Comparison of ENCODE assay signal across 7 cellular contexts in the genomic region with DNA sequence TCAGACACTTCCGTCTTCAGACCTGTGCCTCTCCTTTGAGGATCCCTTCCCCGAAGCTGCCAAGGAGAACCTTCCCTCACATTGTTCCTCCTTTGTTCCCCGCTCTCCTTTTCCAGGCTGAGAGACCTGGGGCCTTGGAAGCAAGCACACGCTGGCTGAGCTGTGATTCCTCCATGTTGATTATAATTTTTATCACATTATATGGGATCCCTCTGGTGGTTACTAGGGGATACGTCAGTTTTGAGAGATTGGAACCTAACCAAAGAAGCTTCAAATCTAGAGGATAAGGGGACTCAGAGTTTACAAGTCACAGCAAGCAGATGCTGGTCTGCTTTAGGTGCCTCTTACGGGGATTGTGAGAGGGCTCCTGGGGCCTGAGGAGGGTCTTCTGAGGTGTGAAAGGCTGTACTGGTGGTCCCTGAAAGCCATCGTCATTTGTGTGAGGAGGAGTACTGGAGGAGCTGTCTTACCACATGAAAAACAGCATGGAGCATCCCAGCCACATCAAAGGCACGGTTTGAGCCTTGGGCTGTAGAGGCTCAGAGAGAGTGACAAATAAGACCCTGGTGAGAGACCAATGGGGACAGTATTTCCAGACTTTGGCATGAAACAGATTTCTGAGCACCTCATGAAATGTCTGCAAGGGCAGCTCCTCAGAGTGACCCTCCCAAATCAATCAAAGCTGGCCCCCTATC.
DNase-seq lines count a peak whose midpoint lies in the region; ATAC-seq and TF ChIP-seq lines count a peak whose summit lies in the region.

No MANE protein-coding gene starts in this region.

- intact Hi-C loops in CD4-positive, alpha-beta T cell (cut with DNase I, micrococcal nuclease), result loop anchor here (1.0 to 5.0 kb wide), 2 partner anchors 238 to 598 kb away; no protein-coding TSS in a partner anchor

- H3K27me3 ChIP-seq in CD4-positive, alpha-beta T cell (ENCODE audit: control insufficient read depth, insufficient read depth, low read length), result no peaks in the 10 kb centered on the region

- H3K27ac ChIP-seq in CD4-positive, alpha-beta T cell (ENCODE audit: low read depth, low read length), result no peak overlapping the region

- peaks cover 0 to 16% of the 10 kb centered on the region in 2 donors for H3K27me3 Mint-ChIP-seq in effector memory CD8-positive, alpha-beta T cell
- no peaks in the 10 kb centered on the region for H3K27me3 Mint-ChIP-seq in osteocyte (ENCODE audit: unreplicated experiment)
- no peaks in the 10 kb centered on the region for H3K27me3 Mint-ChIP-seq in CD4-positive, alpha-beta T cell

- peak; percentile 39 for ATAC-seq in effector memory CD8-positive, alpha-beta T cell (replicated peaks)
- ATAC-seq in CD4-positive, alpha-beta T cell (ENCODE audit: poor library complexity), result no peak
- no peak for ATAC-seq in GM21367 (IDR thresholded peaks at IDR 0.05; ENCODE audit: unreplicated experiment)
- ATAC-seq in HG03135 (IDR thresholded peaks at IDR 0.05; ENCODE audit: unreplicated experiment), result no peak

- H3K36me3 Mint-ChIP-seq in effector memory CD8-positive, alpha-beta T cell (ENCODE audit: insufficient read depth), result no peaks in the 10 kb centered on the region
- no peaks in the 10 kb centered on the region for H3K36me3 Mint-ChIP-seq in osteocyte (ENCODE audit: unreplicated experiment)
- peaks cover 13% of the 10 kb centered on the region for H3K36me3 Mint-ChIP-seq in CD4-positive, alpha-beta T cell (ENCODE audit: low read depth)

- H3K4me1 Mint-ChIP-seq in effector memory CD8-positive, alpha-beta T cell (ENCODE audit: low read depth in 2 of 2), result peaks cover 5% of the 10 kb centered on the region in 2 donors
- peaks cover 41% of the 10 kb centered on the region for H3K4me1 Mint-ChIP-seq in osteocyte (ENCODE audit: unreplicated experiment)
- H3K4me1 Mint-ChIP-seq in CD4-positive, alpha-beta T cell (ENCODE audit: low read depth), result peaks cover 34% of the 10 kb centered on the region

- peak; percentile 2 for TF ChIP-seq CTCF in GM10248 (IDR thresholded peaks at IDR 0.05; ENCODE audit: control extremely low read depth, extremely low read depth, low read depth, missing control alignments)
- peak; percentile 49 for TF ChIP-seq CTCF in osteocyte (IDR thresholded peaks at IDR 0.05)
- TF ChIP-seq CTCF in CD4-positive, alpha-beta T cell (IDR thresholded peaks at IDR 0.05), result no peak

- POLR2A ChIA-PET in GM10248 (lab: Yijun Ruan, JAX), result no interaction called here
- POLR2A ChIA-PET in CD4-positive, alpha-beta T cell (lab: Charles Lee), result interaction anchor here (0.5 kb wide), 1 partner anchor 294 kb away, joined by 3 read pairs; no protein-coding TSS in a partner anchor

- peak; percentile 10 for DNase-seq in GM10248 (ENCODE audit: extremely low spot score)
- DNase-seq in NCI-H1092 (lab: John Stamatoyannopoulos, UW), result peak; percentile 45
- peak in 1 of 3 experiments; percentile 1 for DNase-seq in effector memory CD8-positive, alpha-beta T cell
- no peak for DNase-seq in osteocyte (ENCODE audit: extremely low spot score, unreplicated experiment)
- DNase-seq in CD4-positive, alpha-beta T cell, result no peak

- no peaks in the 10 kb centered on the region for H3K9me3 Mint-ChIP-seq in effector memory CD8-positive, alpha-beta T cell
- no peaks in the 10 kb centered on the region for H3K9me3 Mint-ChIP-seq in osteocyte (ENCODE audit: unreplicated experiment)
- no peaks in the 10 kb centered on the region for H3K9me3 Mint-ChIP-seq in CD4-positive, alpha-beta T cell

- no peak overlapping the region for H3K27ac Mint-ChIP-seq in effector memory CD8-positive, alpha-beta T cell
- no peak overlapping the region for H3K27ac Mint-ChIP-seq in osteocyte (ENCODE audit: unreplicated experiment)
- H3K27ac Mint-ChIP-seq in CD4-positive, alpha-beta T cell, result no peak overlapping the region

- CTCF ChIA-PET in GM10248 (lab: Yijun Ruan, JAX), result interaction anchor here (0.9 to 2.2 kb wide), 3 partner anchors 28 to 542 kb away, joined by 3 to 6 read pairs (median 3); no protein-coding TSS in a partner anchor
- CTCF ChIA-PET in CD4-positive, alpha-beta T cell (lab: Charles Lee), result interaction anchor here (1.1 kb wide), 1 partner anchor 235 kb away, joined by 3 read pairs; no protein-coding TSS in a partner anchor

- no peaks in the 10 kb centered on the region for H3K9me3 ChIP-seq in CD4-positive, alpha-beta T cell (ENCODE audit: control insufficient read depth, low read length)

- H3K4me3 Mint-ChIP-seq in effector memory CD8-positive, alpha-beta T cell, result no peak overlapping the region
- no peak overlapping the region for H3K4me3 Mint-ChIP-seq in osteocyte (ENCODE audit: unreplicated experiment)
- no peak overlapping the region for H3K4me3 Mint-ChIP-seq in CD4-positive, alpha-beta T cell

Comparison
In these comparisons a context has a peak if more than half of its experiments do, and no peak if none do; other contexts are left out.
1. DNase-seq: peak in GM10248 (single experiment) and NCI-H1092 (single experiment); none in osteocyte (single experiment) and CD4-positive, alpha-beta T cell (0 of 10).